2 cellular contexts compared by ENCODE assay signal in the genomic region with DNA sequence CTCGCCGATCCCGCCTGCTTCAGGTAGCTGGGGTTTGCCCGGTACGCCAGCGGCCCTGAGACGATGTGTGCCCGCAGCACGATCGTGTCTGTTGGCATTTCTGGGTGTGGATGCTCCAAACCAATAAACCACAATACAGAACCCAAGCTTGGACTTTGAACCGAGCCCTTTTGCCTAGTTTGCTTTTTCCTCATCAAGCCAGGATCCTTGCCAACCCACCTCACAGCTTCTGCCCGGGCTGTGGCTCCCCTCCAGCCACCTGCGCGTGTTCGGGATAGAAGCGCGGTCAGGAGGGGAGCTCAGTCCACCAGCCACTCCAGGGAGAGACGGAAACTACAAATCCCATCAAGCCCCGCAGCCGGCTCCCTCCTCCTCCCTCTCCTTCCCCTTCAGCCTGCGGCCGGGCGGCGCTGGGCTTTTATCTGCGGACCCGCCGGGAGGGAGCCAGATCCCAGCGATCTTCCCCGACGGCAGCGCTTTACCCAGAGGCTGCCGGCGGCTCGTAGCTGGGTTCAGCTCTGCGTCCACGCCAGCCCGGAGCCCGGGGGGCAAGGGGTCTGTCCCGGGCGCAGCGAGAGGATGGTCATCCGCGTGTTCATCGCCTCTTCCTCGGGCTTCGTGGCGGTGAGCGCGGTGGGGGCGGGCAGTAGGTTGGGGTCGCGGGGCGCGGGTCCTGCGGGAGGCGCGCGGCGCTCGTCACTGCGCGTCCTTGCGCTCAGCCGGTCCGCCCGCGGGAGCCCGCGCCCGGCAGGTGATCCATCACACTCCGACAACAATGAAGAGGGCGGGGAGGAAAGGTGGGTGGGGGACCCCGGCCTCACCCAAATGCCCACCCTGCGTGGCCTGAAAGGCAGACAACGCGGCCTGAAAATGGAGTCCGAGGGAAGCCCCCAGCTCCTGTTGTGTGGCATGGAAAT.
TF ChIP-seq lines count a peak whose summit lies in the region.

TSS of gene SH3BGRL2 (plus strand) at position 447 of the 917 bp plus-strand sequence. CDS start at position 580, 133 bp downstream.

TF ChIP-seq in HEK293, 187 proteins besides CTCF, POLR2A, EP300 and RAD21 (continued from another document and continues in another):
- no peak for TF ChIP-seq ZNF280D (tag by site-specific recombination; IDR thresholded peaks at IDR 0.05)
- TF ChIP-seq ZNF10 (tag by site-specific recombination; IDR thresholded peaks at IDR 0.05): no peak
- TF ChIP-seq KLF8 (tag by site-specific recombination; IDR thresholded peaks at IDR 0.05): peak; percentile 25; the same call in 1 of the 2 replicates
- peak; percentile 56; the same call in 1 of the 2 replicates for TF ChIP-seq HOXD13 (CRISPR knock-in tag; IDR thresholded peaks at IDR 0.05; ENCODE audit: borderline replicate concordance)
- no peak for TF ChIP-seq YY2 (tag by site-specific recombination; IDR thresholded peaks at IDR 0.05)
- TF ChIP-seq ZNF211 (tag by site-specific recombination; IDR thresholded peaks at IDR 0.05; ENCODE audit: low read depth): no peak
- TF ChIP-seq ZNF76 (tag by site-specific recombination; IDR thresholded peaks at IDR 0.05; ENCODE audit: borderline replicate concordance, low read depth): peak; percentile 93
- TF ChIP-seq ZNF585B (tag by site-specific recombination; IDR thresholded peaks at IDR 0.05): no peak
- 0 out of 2 replicates have a peak, but pooled peaks have one; percentile 15 for TF ChIP-seq PBX3 (CRISPR knock-in tag; IDR thresholded peaks at IDR 0.05)
- 0 out of 2 replicates have a peak, but pooled peaks have one; percentile 20 for TF ChIP-seq ZNF660 (tag by site-specific recombination; IDR thresholded peaks at IDR 0.05)
- TF ChIP-seq ZNF664 (tag by site-specific recombination; IDR thresholded peaks at IDR 0.05): no peak
- TF ChIP-seq ZNF596 (tag by site-specific recombination; IDR thresholded peaks at IDR 0.05): no peak
- TF ChIP-seq ZBTB10 (tag by site-specific recombination; IDR thresholded peaks at IDR 0.05): 0 out of 2 replicates have a peak, but pooled peaks have one; percentile 12
- TF ChIP-seq KLF16 (tag by site-specific recombination; IDR thresholded peaks at IDR 0.05): 0 out of 2 replicates have a peak, but pooled peaks have one; percentile 21
- TF ChIP-seq ZNF112 (tag by site-specific recombination; IDR thresholded peaks at IDR 0.05): no peak
- TF ChIP-seq ZNF138 (tag by site-specific recombination; IDR thresholded peaks at IDR 0.05; ENCODE audit: borderline replicate concordance): no peak
- TF ChIP-seq ZIC2 (tag by site-specific recombination; IDR thresholded peaks at IDR 0.05): peak; percentile 58
- TF ChIP-seq ZNF433 (tag by site-specific recombination; IDR thresholded peaks at IDR 0.05; ENCODE audit: low read depth): no peak
- TF ChIP-seq ZNF777 (tag by site-specific recombination; IDR thresholded peaks at IDR 0.05; ENCODE audit: borderline replicate concordance): peak; percentile 97
- TF ChIP-seq EGR2 (tag by site-specific recombination; IDR thresholded peaks at IDR 0.05; ENCODE audit: low read depth): no peak
- no peak for TF ChIP-seq ZNF350 (tag by site-specific recombination; IDR thresholded peaks at IDR 0.05)
- TF ChIP-seq ZNF560 (tag by site-specific recombination; IDR thresholded peaks at IDR 0.05; ENCODE audit: borderline replicate concordance): no peak
- TF ChIP-seq ZNF521 (tag by site-specific recombination; IDR thresholded peaks at IDR 0.05): no peak
- 0 out of 2 replicates have a peak, but pooled peaks have one; percentile 38 for TF ChIP-seq ZXDB (tag by site-specific recombination; IDR thresholded peaks at IDR 0.05)
- TF ChIP-seq ZNF146 (tag by site-specific recombination; IDR thresholded peaks at IDR 0.05): no peak
- peak; percentile 81; the same call in 1 of the 2 replicates for TF ChIP-seq ZBTB20 (tag by site-specific recombination; IDR thresholded peaks at IDR 0.05)

TF ChIP-seq in HepG2, 621 proteins besides CTCF, POLR2A, EP300 and RAD21 (continued from another document and continues in another):
- peak; percentile 78; the same call in 1 of the 2 replicates for TF ChIP-seq ZBTB4 (CRISPR knock-in tag; IDR thresholded peaks at IDR 0.05; ENCODE audit: borderline replicate concordance)
- TF ChIP-seq ZNF749 (CRISPR knock-in tag; IDR thresholded peaks at IDR 0.05; ENCODE audit: borderline replicate concordance): peak; percentile 83; the same call in 1 of the 2 replicates
- TF ChIP-seq HOXA5 (CRISPR knock-in tag; IDR thresholded peaks at IDR 0.05): peak; percentile 56; the same call in 1 of the 2 replicates
- no peak for TF ChIP-seq BRD4 (CRISPR knock-in tag; IDR thresholded peaks at IDR 0.05)
- peak; percentile 28 for TF ChIP-seq MED8 (CRISPR knock-in tag; IDR thresholded peaks at IDR 0.05; ENCODE audit: insufficient replicate concordance)
- peak; percentile 99 for TF ChIP-seq THAP11 (CRISPR knock-in tag; IDR thresholded peaks at IDR 0.05)
- TF ChIP-seq NR0B2 (CRISPR knock-in tag; IDR thresholded peaks at IDR 0.05): no peak
- TF ChIP-seq RAD51 (IDR thresholded peaks at IDR 0.05; ENCODE audit: borderline replicate concordance): no peak
- TF ChIP-seq PHF20 (CRISPR knock-in tag; IDR thresholded peaks at IDR 0.05): 0 out of 2 replicates have a peak, but pooled peaks have one; percentile 37
- TF ChIP-seq HIVEP1 (CRISPR knock-in tag; IDR thresholded peaks at IDR 0.05): peak; percentile 71; the same call in 1 of the 2 replicates
- TF ChIP-seq ZNF468 (CRISPR knock-in tag; IDR thresholded peaks at IDR 0.05): no peak
- TF ChIP-seq SETDB1 (CRISPR knock-in tag; IDR thresholded peaks at IDR 0.05; ENCODE audit: borderline replicate concordance): no peak
- TF ChIP-seq MXD4 (CRISPR knock-in tag; IDR thresholded peaks at IDR 0.05): no peak; the same call in 1 of the 2 replicates
- TF ChIP-seq ZNF207 (IDR thresholded peaks at IDR 0.05; ENCODE audit: borderline replicate concordance): no peak
- peak; percentile 66 for TF ChIP-seq ZFX (CRISPR knock-in tag; IDR thresholded peaks at IDR 0.05; ENCODE audit: low read depth)
- TF ChIP-seq NKX3-1 (CRISPR knock-in tag; IDR thresholded peaks at IDR 0.05): no peak
- TF ChIP-seq ZFP36 (IDR thresholded peaks at IDR 0.05; ENCODE audit: borderline replicate concordance, low read depth, low read length, partially characterized antibody): no peak
- no peak for TF ChIP-seq ZFP82 (CRISPR knock-in tag; IDR thresholded peaks at IDR 0.05; ENCODE audit: borderline replicate concordance)
- TF ChIP-seq ZNF629 (CRISPR knock-in tag; conservative IDR thresholded peaks at IDR 0.05): 0 out of 2 replicates have a peak, but pooled peaks have one; percentile 26
- TF ChIP-seq GABPB1 (CRISPR knock-in tag; IDR thresholded peaks at IDR 0.05): peak; percentile 88
- 0 out of 2 replicates have a peak, but pooled peaks have one; percentile 55 for TF ChIP-seq ZNF724P (CRISPR knock-in tag; IDR thresholded peaks at IDR 0.05; ENCODE audit: borderline replicate concordance)
- TF ChIP-seq ZNF446 (CRISPR knock-in tag; IDR thresholded peaks at IDR 0.05): no peak; the same call in 1 of the 2 replicates
- no peak for TF ChIP-seq ZNF570 (CRISPR knock-in tag; IDR thresholded peaks at IDR 0.05; ENCODE audit: borderline replicate concordance)
- TF ChIP-seq DPF2 (CRISPR knock-in tag; IDR thresholded peaks at IDR 0.05; ENCODE audit: borderline replicate concordance, low read depth): no peak; the same call in 1 of the 2 replicates
- peak; percentile 92 for TF ChIP-seq HOXD1 (CRISPR knock-in tag; IDR thresholded peaks at IDR 0.05)
- TF ChIP-seq ZNF720 (CRISPR knock-in tag; IDR thresholded peaks at IDR 0.05): no peak
- TF ChIP-seq REL (CRISPR knock-in tag; conservative IDR thresholded peaks at IDR 0.05): no peak
- peak; percentile 41; the same call in 1 of the 2 replicates for TF ChIP-seq ZNF441 (CRISPR knock-in tag; IDR thresholded peaks at IDR 0.05; ENCODE audit: borderline replicate concordance)
- no peak for TF ChIP-seq ARID2 (CRISPR knock-in tag; IDR thresholded peaks at IDR 0.05; ENCODE audit: borderline replicate concordance)
- TF ChIP-seq, protein P1, sequence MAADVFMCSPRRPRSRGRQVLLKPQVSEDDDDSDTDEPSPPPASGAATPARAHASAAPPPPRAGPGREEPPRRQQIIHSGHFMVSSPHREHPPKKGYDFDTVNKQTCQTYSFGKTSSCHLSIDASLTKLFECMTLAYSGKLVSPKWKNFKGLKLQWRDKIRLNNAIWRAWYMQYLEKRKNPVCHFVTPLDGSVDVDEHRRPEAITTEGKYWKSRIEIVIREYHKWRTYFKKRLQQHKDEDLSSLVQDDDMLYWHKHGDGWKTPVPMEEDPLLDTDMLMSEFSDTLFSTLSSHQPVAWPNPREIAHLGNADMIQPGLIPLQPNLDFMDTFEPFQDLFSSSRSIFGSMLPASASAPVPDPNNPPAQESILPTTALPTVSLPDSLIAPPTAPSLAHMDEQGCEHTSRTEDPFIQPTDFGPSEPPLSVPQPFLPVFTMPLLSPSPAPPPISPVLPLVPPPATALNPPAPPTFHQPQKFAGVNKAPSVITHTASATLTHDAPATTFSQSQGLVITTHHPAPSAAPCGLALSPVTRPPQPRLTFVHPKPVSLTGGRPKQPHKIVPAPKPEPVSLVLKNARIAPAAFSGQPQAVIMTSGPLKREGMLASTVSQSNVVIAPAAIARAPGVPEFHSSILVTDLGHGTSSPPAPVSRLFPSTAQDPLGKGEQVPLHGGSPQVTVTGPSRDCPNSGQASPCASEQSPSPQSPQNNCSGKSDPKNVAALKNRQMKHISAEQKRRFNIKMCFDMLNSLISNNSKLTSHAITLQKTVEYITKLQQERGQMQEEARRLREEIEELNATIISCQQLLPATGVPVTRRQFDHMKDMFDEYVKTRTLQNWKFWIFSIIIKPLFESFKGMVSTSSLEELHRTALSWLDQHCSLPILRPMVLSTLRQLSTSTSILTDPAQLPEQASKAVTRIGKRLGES (CRISPR knock-in tag; IDR thresholded peaks at IDR 0.05; ENCODE audit: borderline replicate concordance): no peak
- TF ChIP-seq, protein P2, sequence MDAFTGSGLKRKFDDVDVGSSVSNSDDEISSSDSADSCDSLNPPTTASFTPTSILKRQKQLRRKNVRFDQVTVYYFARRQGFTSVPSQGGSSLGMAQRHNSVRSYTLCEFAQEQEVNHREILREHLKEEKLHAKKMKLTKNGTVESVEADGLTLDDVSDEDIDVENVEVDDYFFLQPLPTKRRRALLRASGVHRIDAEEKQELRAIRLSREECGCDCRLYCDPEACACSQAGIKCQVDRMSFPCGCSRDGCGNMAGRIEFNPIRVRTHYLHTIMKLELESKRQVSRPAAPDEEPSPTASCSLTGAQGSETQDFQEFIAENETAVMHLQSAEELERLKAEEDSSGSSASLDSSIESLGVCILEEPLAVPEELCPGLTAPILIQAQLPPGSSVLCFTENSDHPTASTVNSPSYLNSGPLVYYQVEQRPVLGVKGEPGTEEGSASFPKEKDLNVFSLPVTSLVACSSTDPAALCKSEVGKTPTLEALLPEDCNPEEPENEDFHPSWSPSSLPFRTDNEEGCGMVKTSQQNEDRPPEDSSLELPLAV (CRISPR knock-in tag; conservative IDR thresholded peaks at IDR 0.05; ENCODE audit: low read depth): no peak
- no peak for TF ChIP-seq FOSL1 (CRISPR knock-in tag; IDR thresholded peaks at IDR 0.05; ENCODE audit: borderline replicate concordance)
- TF ChIP-seq ATF3 (CRISPR knock-in tag; IDR thresholded peaks at IDR 0.05): no peak
- TF ChIP-seq THAP8 (CRISPR knock-in tag; IDR thresholded peaks at IDR 0.05; ENCODE audit: borderline replicate concordance): no peak
- no peak for TF ChIP-seq ZBTB42 (CRISPR knock-in tag; IDR thresholded peaks at IDR 0.05)
- peak; percentile 84 for TF ChIP-seq ZNF3 (CRISPR knock-in tag; IDR thresholded peaks at IDR 0.05)
- peak; percentile 60; the same call in 1 of the 2 replicates for TF ChIP-seq ZMAT3 (CRISPR knock-in tag; conservative IDR thresholded peaks at IDR 0.05)
- peak; percentile 77 for TF ChIP-seq HNF4A (CRISPR knock-in tag; IDR thresholded peaks at IDR 0.05)
- peak; percentile 88; the same call in 1 of the 2 replicates for TF ChIP-seq ZIK1 (CRISPR knock-in tag; IDR thresholded peaks at IDR 0.05; ENCODE audit: borderline replicate concordance, low read depth)
- TF ChIP-seq ESRRA (CRISPR knock-in tag; IDR thresholded peaks at IDR 0.05; ENCODE audit: low read depth): 0 out of 2 replicates have a peak, but pooled peaks have one; percentile 32
- TF ChIP-seq NAIF1 (CRISPR knock-in tag; IDR thresholded peaks at IDR 0.05; ENCODE audit: borderline replicate concordance): 0 out of 2 replicates have a peak, but pooled peaks have one; percentile 60
